In the genomic region with DNA sequence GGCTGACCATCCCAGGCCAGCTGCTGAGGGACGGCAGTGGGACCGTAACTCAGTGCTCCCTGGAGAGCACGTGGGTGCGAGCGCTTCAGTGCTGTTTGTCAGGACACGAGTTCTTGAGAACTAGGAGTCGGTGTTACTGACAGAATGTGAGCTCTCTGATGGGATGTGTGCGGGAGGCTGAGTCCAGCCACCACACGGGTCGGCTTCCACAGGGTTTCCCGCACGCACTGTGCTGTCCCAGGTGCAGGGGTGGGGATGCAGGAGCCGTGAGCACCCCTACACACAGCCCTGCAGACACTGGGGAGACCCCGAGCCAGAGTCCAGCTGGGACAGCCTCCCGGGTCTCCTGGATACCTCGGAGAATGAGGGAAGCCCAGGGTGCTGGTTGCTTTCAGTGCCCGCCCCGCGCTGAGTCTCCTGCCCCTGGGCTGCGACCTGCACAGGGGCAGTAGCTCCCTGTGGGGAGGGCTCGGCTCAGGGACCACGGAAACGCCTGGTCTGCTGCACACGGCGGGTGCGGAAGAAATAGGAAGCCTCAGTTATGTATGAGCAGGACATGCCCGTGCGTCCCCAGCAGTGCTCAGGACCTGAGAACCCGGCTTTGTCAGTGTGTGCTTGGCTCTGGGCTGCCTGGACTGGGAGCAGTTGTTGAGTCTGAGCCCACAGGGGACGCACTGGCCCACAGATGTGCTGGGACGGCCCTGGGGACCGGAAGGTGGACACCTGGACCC, we compare ENCODE assay signal across 17 cellular contexts.
"Had no signal": no experiment of that assay in that cellular context is flagged by ENCODE, and none has a peak within 500 bp of the region (broad histone marks: within the 10 kb centered on the region; RNA-seq: fewer than 3 reads in every experiment).

No MANE protein-coding gene starts in this region.

- H3K4me3 ChIP-seq: esophagus muscularis mucosa, neural progenitor cell, SJSA1, skin epidermis had no signal

- H3K27me3 Mint-ChIP-seq: activated CD8-positive, alpha-beta T cell treated with anti-CD3 and anti-CD28 coated beads for 36 hours; activated naive CD8-positive, alpha-beta T cell; brain had no signal

- DNase-seq: activated CD4-positive, CD25-positive, alpha-beta regulatory T cell treated with anti-CD3 and anti-CD28 coated beads, Interleukin-2, amount 50 U/mL, for 72 hours; activated CD8-positive, alpha-beta T cell treated with anti-CD3 and anti-CD28 coated beads for 36 hours; activated T-cell treated with anti-CD3 and anti-CD28 coated beads for 4 hours; amygdala; cerebellar nuclear complex; glutamatergic neuron; mesendoderm; T-helper 9 cell; trophoblast cell had no signal

- H3K4me1 ChIP-seq: SJSA1 had no signal

- H3K9me3 ChIP-seq: esophagus muscularis mucosa had no signal

- H3K4me3 Mint-ChIP-seq: activated CD8-positive, alpha-beta T cell treated with anti-CD3 and anti-CD28 coated beads for 36 hours; activated naive CD8-positive, alpha-beta T cell; brain; neural progenitor cell; stimulated activated effector memory CD8-positive, alpha-beta T cell treated with anti-CD3 and anti-CD28 coated beads, Interleukin-12 subunit alpha, Interleukin-12 subunit beta, amount 100 ng/mL, for 72 hours had no signal

- ATAC-seq: activated CD8-positive, alpha-beta T cell treated with anti-CD3 and anti-CD28 coated beads for 36 hours; stimulated activated effector memory CD8-positive, alpha-beta T cell treated with anti-CD3 and anti-CD28 coated beads, Interleukin-12 subunit alpha, Interleukin-12 subunit beta, amount 100 ng/mL, for 72 hours had no signal

- H3K36me3 Mint-ChIP-seq: activated naive CD8-positive, alpha-beta T cell; brain; neural progenitor cell; stimulated activated effector memory CD8-positive, alpha-beta T cell treated with anti-CD3 and anti-CD28 coated beads, Interleukin-12 subunit alpha, Interleukin-12 subunit beta, amount 100 ng/mL, for 72 hours had no signal

- FAIRE-seq: endometrium had no signal

- H3K9me3 Mint-ChIP-seq: activated CD8-positive, alpha-beta T cell treated with anti-CD3 and anti-CD28 coated beads for 36 hours; neural progenitor cell; stimulated activated effector memory CD8-positive, alpha-beta T cell treated with anti-CD3 and anti-CD28 coated beads, Interleukin-12 subunit alpha, Interleukin-12 subunit beta, amount 100 ng/mL, for 72 hours had no signal

- H2AFZ ChIP-seq: neural progenitor cell had no signal

- H3K4me2 ChIP-seq: neural progenitor cell had no signal

- H3K27ac ChIP-seq: esophagus muscularis mucosa, neural progenitor cell, SJSA1, skin epidermis had no signal

- H3K4me1 Mint-ChIP-seq: stimulated activated effector memory CD8-positive, alpha-beta T cell treated with anti-CD3 and anti-CD28 coated beads, Interleukin-12 subunit alpha, Interleukin-12 subunit beta, amount 100 ng/mL, for 72 hours had no signal

- H3K36me3 ChIP-seq: esophagus muscularis mucosa, neural progenitor cell, SJSA1 had no signal

- H3K27ac Mint-ChIP-seq: activated CD8-positive, alpha-beta T cell treated with anti-CD3 and anti-CD28 coated beads for 36 hours; activated naive CD8-positive, alpha-beta T cell; brain; neural progenitor cell; stimulated activated effector memory CD8-positive, alpha-beta T cell treated with anti-CD3 and anti-CD28 coated beads, Interleukin-12 subunit alpha, Interleukin-12 subunit beta, amount 100 ng/mL, for 72 hours had no signal

- H3K27me3 ChIP-seq: neural progenitor cell, SJSA1 had no signal
